ENCODE assay signal across 1 cellular context in the genomic region with DNA sequence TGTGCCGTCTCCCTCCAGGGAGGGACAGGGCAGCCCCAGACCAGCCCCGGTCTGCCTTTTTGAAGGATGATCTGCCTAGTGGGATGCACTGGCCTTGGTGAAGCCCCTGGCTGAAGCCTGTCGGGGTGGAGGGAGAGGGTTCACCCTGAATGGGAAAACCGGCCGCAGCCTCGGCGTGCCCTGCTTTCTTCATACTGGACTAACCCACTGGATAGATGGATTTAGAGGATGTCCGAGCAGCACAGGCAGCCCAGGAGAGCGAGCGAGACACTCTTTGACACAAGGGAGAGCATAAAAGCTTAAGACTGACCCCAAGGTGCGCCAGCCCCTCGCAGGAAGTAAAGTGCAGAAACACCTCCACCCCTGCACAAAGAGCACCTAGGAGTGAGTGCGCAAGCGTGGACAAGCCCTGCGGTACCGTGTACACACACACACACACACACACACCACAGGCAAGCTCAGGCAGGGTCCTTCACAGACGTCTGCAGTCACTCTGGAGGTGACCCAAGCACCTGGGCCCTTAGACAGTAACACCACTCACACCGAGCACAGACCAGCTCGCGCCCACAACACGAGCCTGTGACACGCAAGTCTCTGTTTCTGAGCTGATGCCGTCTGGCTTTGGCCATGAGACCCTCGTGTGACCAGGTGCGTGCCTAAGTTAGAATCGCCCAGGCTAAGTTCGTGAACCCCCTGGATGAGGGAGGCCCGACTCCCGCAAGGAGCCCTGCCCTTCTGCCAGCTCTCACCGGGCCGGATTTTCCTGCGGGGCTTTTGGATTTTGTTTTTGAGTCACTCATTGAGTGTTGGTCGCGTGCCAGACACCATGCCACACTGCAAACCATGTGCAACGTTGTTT.
TF ChIP-seq lines count a peak whose summit lies in the region.

No MANE protein-coding gene starts in this region.

TF ChIP-seq in H1, 55 proteins besides CTCF, POLR2A, EP300 and RAD21:
- TF ChIP-seq BRCA1 (IDR thresholded peaks at IDR 0.05; ENCODE audit: low read depth, low read length) (no peak), HDAC6 (IDR thresholded peaks at IDR 0.05; ENCODE audit: low read depth, low read length) (no peak), ASH2L (IDR thresholded peaks at IDR 0.05; ENCODE audit: low read length) (no peak), KDM4A (IDR thresholded peaks at IDR 0.05; ENCODE audit: low read depth, low read length, severe bottlenecking) (no peak), YY1 (IDR thresholded peaks at IDR 0.05; ENCODE audit: low read depth, low read length) (no peak)
